ENCODE assay signal across 8 cellular contexts in genomic region chr3:129627350-129628168, GRCh38. TPM values are rescaled to one million over a fixed set of nuclear protein-coding genes. Genes with fewer than 3 reads are reported as not detected.
DNase-seq lines count a peak whose midpoint lies in the region; TF ChIP-seq lines count a peak whose summit lies in the region.

No MANE protein-coding gene starts in this region.

- DNase-seq in DMS53 treated with DMSO at 0.1 percent for 48 hours (lab: John Stamatoyannopoulos, UW; ENCODE audit: unreplicated experiment) = peak; percentile 71
- DNase-seq in GM23248 = peak; percentile 92
- peak; percentile 58 for DNase-seq in NCI-H1092 (lab: John Stamatoyannopoulos, UW)
- DNase-seq in SKM-1 treated with dmso at 0.1 percent for 144 hours (lab: John Stamatoyannopoulos, UW; ENCODE audit: unreplicated experiment) = peak; percentile 83
- peak in 50 of 56 donors; percentile 9 to 82 (median 60) for DNase-seq in amygdala (lab: John Stamatoyannopoulos, UW)
- peak; percentile 66 for DNase-seq in left ventricle myocardium inferior
- peak; percentile 90 for DNase-seq in pons (ENCODE audit: low spot score)
- peak in 1 of 2 donors; percentile 94 for DNase-seq in vagina (ENCODE audit: extremely low spot score in 2 of 2)

- H3K27me3 ChIP-seq in GM23248 (replicated peaks; ENCODE audit: insufficient read depth) = no peaks in the 10 kb centered on the region
- H3K27me3 ChIP-seq in left ventricle myocardium inferior (ENCODE audit: low read depth) = no peaks in the 10 kb centered on the region
- H3K27me3 ChIP-seq in vagina = no peaks in the 10 kb centered on the region

- H3K4me1 ChIP-seq in GM23248 (ENCODE audit: insufficient read depth) = peaks cover 27% of the 10 kb centered on the region
- peaks cover 61% of the 10 kb centered on the region for H3K4me1 ChIP-seq in left ventricle myocardium inferior
- peaks cover 66% of the 10 kb centered on the region for H3K4me1 ChIP-seq in vagina

- TF ChIP-seq CTCF in left ventricle myocardium inferior (IDR thresholded peaks at IDR 0.05; ENCODE audit: borderline replicate concordance) (peak; percentile 89), vagina (IDR thresholded peaks at IDR 0.05) (peak; percentile 72 to 76 (median 75))

- no peaks in the 10 kb centered on the region for H3K9me2 ChIP-seq in GM23248 (ENCODE audit: insufficient read depth)

- H3K36me3 ChIP-seq in GM23248 (ENCODE audit: low read depth) (no peaks in the 10 kb centered on the region), left ventricle myocardium inferior (no peaks in the 10 kb centered on the region), vagina (no peaks in the 10 kb centered on the region)

- 1 to 3% methylated on average over 26 to 38 of the region's 38 CpGs for WGBS in GM23248 (ENCODE audit: low coverage in 1 of 2, low lambda C conversion rate in 2 of 2, missing lambda C conversion rate in 2 of 2), 2 experiments

- H3K9ac ChIP-seq in GM23248 = peak overlapping the region; percentile 84

- peak overlapping the region; percentile 79 for H2AFZ ChIP-seq in GM23248

- H3K79me2 ChIP-seq in GM23248 (ENCODE audit: insufficient read depth) = no peaks in the 10 kb centered on the region

- H3K27ac ChIP-seq in GM23248 (peak overlapping the region; percentile 97), left ventricle myocardium inferior (replicated peaks) (peak overlapping the region; percentile 99), vagina (peak overlapping the region; percentile 93)

- H3F3A ChIP-seq in GM23248 (ENCODE audit: insufficient read depth) = peaks cover 23% of the 10 kb centered on the region

- in situ Hi-C loops in GM23248 (cut with MboI) = loop anchor here (25.0 kb wide), 1 partner anchor 460 kb away; the partner anchor contains the start of gene ALG1L2

- H3K9me3 ChIP-seq in GM23248 (ENCODE audit: low read depth) = no peaks in the 10 kb centered on the region
- no peaks in the 10 kb centered on the region for H3K9me3 ChIP-seq in left ventricle myocardium inferior (replicated peaks)
- H3K9me3 ChIP-seq in vagina = no peaks in the 10 kb centered on the region

- no peaks in the 10 kb centered on the region for H4K20me1 ChIP-seq in GM23248 (ENCODE audit: insufficient read depth)

- intact Hi-C loops in left ventricle myocardium inferior (cut with micrococcal nuclease) (no loop called here), vagina (cut with DNase I) (loop anchor here (10.0 kb wide), 1 partner anchor 197 kb away; no protein-coding TSS in a partner anchor)

- H3K4me2 ChIP-seq in GM23248 (ENCODE audit: unreplicated experiment) = peak overlapping the region; percentile 77

- peak in 1 of 2 donors; percentile 36 for TF ChIP-seq POLR2A in vagina (IDR thresholded peaks at IDR 0.05)

- peak overlapping the region; percentile 62 for H3K4me3 ChIP-seq in GM23248
- peak overlapping the region; percentile 73 for H3K4me3 ChIP-seq in left ventricle myocardium inferior
- H3K4me3 ChIP-seq in vagina = peak overlapping the region; percentile 50 to 58

RNA-seq across cellular contexts. Expression of gene PLXND1, which starts 21.1 kb away (rescaled TPM):
- total RNA-seq in GM23248 (2014; rRNA removed; shearing (Covaris generic)) = 67.2 and 83.0 TPM in 2 replicates
- polyA plus RNA-seq in GM23248 (2016; fragmentation: Nextera tagmentation; extraction: Ambion mirVana) = 35.7 and 37.4 TPM in 2 replicates
- total RNA-seq in left ventricle myocardium inferior (45.5 TPM), vagina (96.5 TPM)
